17 cellular contexts compared by ENCODE assay signal in genomic region chr10:26318672-26319071, GRCh38.
A peak's percentile ranks its signal among the peaks of the same experiment; 100 is the strongest.
DNase-seq lines count a peak whose midpoint lies in the region; ATAC-seq, FAIRE-seq and TF ChIP-seq lines count a peak whose summit lies in the region.
"Had no signal": no experiment of that assay in that cellular context is flagged by ENCODE, and none has a peak within 500 bp of the region (broad histone marks: within the 10 kb centered on the region; RNA-seq: fewer than 3 reads in every experiment).

No MANE protein-coding gene starts in this region.

- H3K9me3 ChIP-seq in Caco-2 (no peaks in the 10 kb centered on the region), body of pancreas (no peaks in the 10 kb centered on the region), small intestine (ENCODE audit: control insufficient read depth, low read depth) (no peaks in the 10 kb centered on the region)
- H3K9me3 ChIP-seq: BLaER1 treated with 17β-estradiol and CSF1 and Interleukin-3, amounts not matched to agents 10 nM and 100 nM had no signal

- no peaks in the 10 kb centered on the region for H3K27me3 Mint-ChIP-seq in Caco-2 (ENCODE audit: insufficient read depth, unreplicated experiment)

- DNase-seq in Caco-2 (peak; percentile 56 to 81), HT-29 (ENCODE audit: low spot score) (peak; percentile 30), body of pancreas (peak; percentile 36 to 73 (median 70)), small intestine (peak; percentile 50)
- DNase-seq in stimulated activated naive CD4-positive, alpha-beta T cell treated with Interleukin-2 at 50 U/mL for 16 hours (lab: John Stamatoyannopoulos, UW), result no peak
- no peak for DNase-seq in activated CD4-positive, alpha-beta T cell treated with anti-CD3 and anti-CD28 coated beads, Interleukin-2, amount 50 U/mL, for 4 hours
- DNase-seq: ACHN; CD4-positive, CD25-positive, alpha-beta regulatory T cell; DND-41; GDM1; GOT3; H9 had no signal

- H3K4me3 ChIP-seq in Caco-2 (ENCODE audit: low read depth, low read length) (no peak overlapping the region), body of pancreas (no peak overlapping the region), small intestine (ENCODE audit: low read depth in 1 of 2, low read length in 2 of 2) (no peak overlapping the region)
- H3K4me3 ChIP-seq: BLaER1 treated with 17β-estradiol and CSF1 and Interleukin-3, amounts not matched to agents 10 nM and 100 nM had no signal

- no peak for TF ChIP-seq CTCF in Caco-2 (IDR thresholded peaks at IDR 0.05; ENCODE audit: insufficient read depth in 1 of 2, low read depth in 1 of 2, low read length in 1 of 2, severe bottlenecking in 1 of 2, unreplicated experiment in 1 of 2)
- TF ChIP-seq CTCF in body of pancreas (IDR thresholded peaks at IDR 0.05), result no peak

- no peak for TF ChIP-seq POLR2A in body of pancreas (IDR thresholded peaks at IDR 0.05)

- POLR2A ChIA-PET in Caco-2 (lab: Charles Lee), result no interaction called here

- H3K27ac Mint-ChIP-seq in Caco-2 (ENCODE audit: unreplicated experiment), result peak overlapping the region; percentile 3
- H3K27ac Mint-ChIP-seq: CD4-positive, CD25-positive, alpha-beta regulatory T cell; H9 had no signal

- no TSS peak for BruUV-seq in Caco-2 (replicated peaks; lab: Mats Ljungman, UMichigan)

- peak overlapping the region in 2 of 4 donors; percentile 25 to 48 for H3K27ac ChIP-seq in body of pancreas
- H3K27ac ChIP-seq in small intestine (ENCODE audit: low read depth in 1 of 2, low read length in 1 of 2), result no peak overlapping the region
- H3K27ac ChIP-seq: BLaER1 treated with 17β-estradiol and CSF1 and Interleukin-3, amounts not matched to agents 10 nM and 100 nM had no signal

- H3K4me1 Mint-ChIP-seq in Caco-2 (ENCODE audit: low read depth, unreplicated experiment), result peaks cover 13% of the 10 kb centered on the region
- H3K4me1 Mint-ChIP-seq: CD4-positive, CD25-positive, alpha-beta regulatory T cell had no signal

- WGBS in body of pancreas, 2 donors, result 14 to 19% methylated on average over 5 of the region's 5 CpGs
- WGBS in small intestine, 3 donors, result 15 to 45% (median 24%) methylated on average over 5 of the region's 5 CpGs

- peaks cover 7% of the 10 kb centered on the region for H3K9me3 Mint-ChIP-seq in Caco-2 (ENCODE audit: unreplicated experiment)
- H3K9me3 Mint-ChIP-seq: H9 had no signal

- FAIRE-seq in small intestine (lab: Jason Lieb, UNC), result no peak
- FAIRE-seq: GM12892, HepG2, HTR-8/SVneo had no signal

- intact Hi-C loops in Caco-2 (cut with micrococcal nuclease; ENCODE audit: unreplicated experiment), result loop anchor here (1.0 kb wide), 1 partner anchor 17 kb away; no protein-coding TSS in a partner anchor
- intact Hi-C loops in body of pancreas (cut with DNase I), result no loop called here

- H3K36me3 ChIP-seq in Caco-2 (ENCODE audit: control insufficient read depth, insufficient read depth, low read length) (no peaks in the 10 kb centered on the region), body of pancreas (replicated peaks in 1 of 2; ENCODE audit: insufficient read depth in 1 of 2, low read depth in 2 of 2) (no peaks in the 10 kb centered on the region), small intestine (ENCODE audit: control insufficient read depth in 2 of 2, insufficient read depth in 2 of 2, low read length in 2 of 2) (no peaks in the 10 kb centered on the region)
- H3K36me3 ChIP-seq: BLaER1 treated with 17β-estradiol and CSF1 and Interleukin-3, amounts not matched to agents 10 nM and 100 nM had no signal

- CTCF ChIA-PET in Caco-2 (lab: Charles Lee), result no interaction called here

- no peaks in the 10 kb centered on the region for H3K27me3 ChIP-seq in Caco-2 (replicated peaks; ENCODE audit: control insufficient read depth, insufficient read depth, low read length)
- H3K27me3 ChIP-seq in body of pancreas, result no peaks in the 10 kb centered on the region
- H3K27me3 ChIP-seq in small intestine (ENCODE audit: control insufficient read depth in 2 of 2, insufficient read depth in 2 of 2, low read length in 2 of 2), result peaks cover 0 to 1% of the 10 kb centered on the region in 2 donors
- H3K27me3 ChIP-seq: BLaER1 treated with 17β-estradiol and CSF1 and Interleukin-3, amounts not matched to agents 10 nM and 100 nM had no signal

- H3K4me1 ChIP-seq in Caco-2, result peaks cover 9% of the 10 kb centered on the region
- H3K4me1 ChIP-seq in body of pancreas, result peaks cover 17% of the 10 kb centered on the region
- H3K4me1 ChIP-seq in small intestine (ENCODE audit: control insufficient read depth in 2 of 2, insufficient read depth in 1 of 2, low read depth in 1 of 2, low read length in 1 of 2), result no peaks in the 10 kb centered on the region
- H3K4me1 ChIP-seq: BLaER1 treated with 17β-estradiol and CSF1 and Interleukin-3, amounts not matched to agents 10 nM and 100 nM had no signal

- ATAC-seq in body of pancreas (peak; percentile 69), GM19467 (IDR thresholded peaks at IDR 0.05; ENCODE audit: unreplicated experiment) (no peak)
- ATAC-seq: HepG2 had no signal

- no peaks in the 10 kb centered on the region for H3K36me3 Mint-ChIP-seq in Caco-2 (ENCODE audit: insufficient read depth, unreplicated experiment)
- H3K36me3 Mint-ChIP-seq: CD4-positive, CD25-positive, alpha-beta regulatory T cell had no signal

- H3K4me3 Mint-ChIP-seq in Caco-2 (ENCODE audit: unreplicated experiment), result peak overlapping the region; percentile 7
- H3K4me3 Mint-ChIP-seq: CD4-positive, CD25-positive, alpha-beta regulatory T cell; H9 had no signal

Comparison
In these comparisons a context has a peak if more than half of its experiments do, and no peak if none do; other contexts are left out.
1. DNase-seq: peak in Caco-2 (2 of 2), HT-29 (single experiment), body of pancreas (4 of 4) and small intestine (single experiment); none in stimulated activated naive CD4-positive, alpha-beta T cell treated with Interleukin-2 at 50 U/mL for 16 hours (single experiment) and activated CD4-positive, alpha-beta T cell treated with anti-CD3 and anti-CD28 coated beads, Interleukin-2, amount 50 U/mL, for 4 hours (0 of 2).